In the genomic region with DNA sequence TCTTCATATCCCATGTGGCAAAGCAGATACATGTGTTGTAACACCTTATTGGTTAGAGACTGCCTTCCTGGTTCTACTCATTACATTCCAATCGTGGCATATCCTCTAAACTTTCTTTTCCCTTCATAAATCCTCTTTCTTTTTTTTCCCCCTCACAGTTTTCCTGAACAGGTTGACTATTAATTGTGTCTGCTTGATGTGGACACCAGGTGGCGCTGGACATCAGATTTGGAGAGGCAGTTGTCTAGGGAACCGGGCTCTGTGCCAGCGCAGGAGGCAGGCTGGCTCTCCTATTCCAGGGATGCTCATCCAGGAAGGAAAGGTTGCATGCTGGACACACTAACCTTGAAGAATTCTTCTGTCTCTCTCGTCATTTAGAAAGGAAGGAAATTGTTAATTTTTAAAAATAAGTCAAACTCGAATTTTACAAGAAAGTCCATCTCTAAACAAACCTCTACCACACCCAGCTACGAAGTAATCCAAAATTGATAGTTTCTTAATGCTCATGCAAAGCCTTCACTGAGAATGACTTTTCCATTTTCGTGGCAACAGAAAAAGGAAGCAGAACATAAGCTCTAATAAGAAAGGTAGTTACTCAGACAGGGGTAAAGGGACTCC, we compare ENCODE assay signal across 8 cellular contexts. TPM values are rescaled to one million over a fixed set of nuclear protein-coding genes. Genes with fewer than 3 reads are reported as not detected.
A peak's percentile ranks its signal among the peaks of the same experiment; 100 is the strongest.
DNase-seq lines count a peak whose midpoint lies in the region; ATAC-seq and TF ChIP-seq lines count a peak whose summit lies in the region.

No MANE protein-coding gene starts in this region.

- H3K36me3 Mint-ChIP-seq in activated T-helper 2 cell treated with anti-CD3 and anti-CD28 coated beads, Interferon-gamma antibody, Interleukin-2, Interleukin-4, amounts not matched to agents 10 μg/mL and 5 μg/mL and 100 μg/mL, durations not matched to agents 14 hours and 24 hours and 36 hours (ENCODE audit: low read depth), result no peaks in the 10 kb centered on the region

- intact Hi-C loops in activated T-helper 2 cell treated with anti-CD3 and anti-CD28 coated beads, Interferon-gamma antibody, Interleukin-2, Interleukin-4, amounts not matched to agents 10 μg/mL and 5 μg/mL and 100 μg/mL, durations not matched to agents 14 hours and 24 hours and 36 hours (cut with micrococcal nuclease), result loop anchor here (5.0 kb wide), 2 partner anchors 161 to 1151 kb away; no protein-coding TSS in a partner anchor

- H3K27ac ChIP-seq in foreskin keratinocyte (no peak overlapping the region), thoracic aorta (no peak overlapping the region)

- H3K27me3 ChIP-seq in foreskin keratinocyte, result peaks cover 20% of the 10 kb centered on the region
- no peaks in the 10 kb centered on the region for H3K27me3 ChIP-seq in thoracic aorta (replicated peaks; ENCODE audit: insufficient read depth)

- no peaks in the 10 kb centered on the region for H3K36me3 ChIP-seq in thoracic aorta

- no peaks in the 10 kb centered on the region for H3K4me1 ChIP-seq in foreskin keratinocyte
- H3K4me1 ChIP-seq in thoracic aorta (ENCODE audit: control insufficient read depth in 1 of 2, low read depth in 2 of 2), result no peaks in the 10 kb centered on the region

- H3K4me3 Mint-ChIP-seq in activated T-helper 2 cell treated with anti-CD3 and anti-CD28 coated beads, Interferon-gamma antibody, Interleukin-2, Interleukin-4, amounts not matched to agents 10 μg/mL and 5 μg/mL and 100 μg/mL, durations not matched to agents 14 hours and 24 hours and 36 hours (ENCODE audit: low read depth), result no peak overlapping the region

- peak; percentile 89 for TF ChIP-seq CTCF in foreskin keratinocyte (conservative IDR thresholded peaks at IDR 0.05)
- peak in 2 of 3 donors; percentile 20 to 63 for TF ChIP-seq CTCF in omental fat pad (IDR thresholded peaks at IDR 0.05)
- peak; percentile 69 for TF ChIP-seq CTCF in thoracic aorta (IDR thresholded peaks at IDR 0.05)

- H3K9me3 Mint-ChIP-seq in activated T-helper 2 cell treated with anti-CD3 and anti-CD28 coated beads, Interferon-gamma antibody, Interleukin-2, Interleukin-4, amounts not matched to agents 10 μg/mL and 5 μg/mL and 100 μg/mL, durations not matched to agents 14 hours and 24 hours and 36 hours, result no peaks in the 10 kb centered on the region

- no peaks in the 10 kb centered on the region for H3K4me1 Mint-ChIP-seq in activated T-helper 2 cell treated with anti-CD3 and anti-CD28 coated beads, Interferon-gamma antibody, Interleukin-2, Interleukin-4, amounts not matched to agents 10 μg/mL and 5 μg/mL and 100 μg/mL, durations not matched to agents 14 hours and 24 hours and 36 hours (ENCODE audit: low read depth)

- DNase-seq in EH (ENCODE audit: low read depth) (peak; percentile 83), LHCN-M2 (ENCODE audit: low read depth) (peak; percentile 69), RPMI7951 (ENCODE audit: low read depth) (peak; percentile 79), foreskin keratinocyte (peak; percentile 29 to 60), omental fat pad (ENCODE audit: low spot score) (peak; percentile 92), thoracic aorta (ENCODE audit: low spot score) (peak; percentile 44)
- peak; percentile 40 for DNase-seq in activated T-helper 2 cell treated with anti-CD3 and anti-CD28 coated beads, Interferon-gamma antibody, Interleukin-2, Interleukin-4, amounts not matched to agents 10 μg/mL and 5 μg/mL and 100 μg/mL, durations not matched to agents 14 hours and 24 hours and 36 hours (ENCODE audit: low spot score)

- ATAC-seq in GM21737 (IDR thresholded peaks at IDR 0.05; ENCODE audit: unreplicated experiment), result peak; percentile 92
- ATAC-seq in foreskin keratinocyte, result peak; percentile 87
- ATAC-seq in omental fat pad (ENCODE audit: low FRiP score), result no peak
- ATAC-seq in thoracic aorta (ENCODE audit: insufficient number of reproducible peaks, low FRiP score, low read depth), result peak; percentile 79

- no peak overlapping the region for H3K27ac Mint-ChIP-seq in activated T-helper 2 cell treated with anti-CD3 and anti-CD28 coated beads, Interferon-gamma antibody, Interleukin-2, Interleukin-4, amounts not matched to agents 10 μg/mL and 5 μg/mL and 100 μg/mL, durations not matched to agents 14 hours and 24 hours and 36 hours

- H3K9me3 ChIP-seq in thoracic aorta, result no peaks in the 10 kb centered on the region

- no peak overlapping the region for H3K4me3 ChIP-seq in thoracic aorta

- H3K27me3 Mint-ChIP-seq in activated T-helper 2 cell treated with anti-CD3 and anti-CD28 coated beads, Interferon-gamma antibody, Interleukin-2, Interleukin-4, amounts not matched to agents 10 μg/mL and 5 μg/mL and 100 μg/mL, durations not matched to agents 14 hours and 24 hours and 36 hours (ENCODE audit: low read depth), result peaks cover 15% of the 10 kb centered on the region

RNA-seq across cellular contexts. Expression of gene ASB17, which starts 59.4 kb away (rescaled TPM):
- total RNA-seq in LHCN-M2 (2014; rRNA removed) (not detected in 2 replicates), foreskin keratinocyte (not detected in 2 replicates), omental fat pad (not detected), thoracic aorta (not detected)
- not detected for polyA plus RNA-seq in LHCN-M2 (2012)
- not detected in 2 replicates for total RNA-seq in RPMI7951 (2014; rRNA removed; shearing (Covaris generic))
- total RNA-seq in activated T-helper 2 cell treated with anti-CD3 and anti-CD28 coated beads, Interferon-gamma antibody, Interleukin-2, Interleukin-4, amounts not matched to agents 10 μg/mL and 5 μg/mL and 100 μg/mL, durations not matched to agents 14 hours and 24 hours and 36 hours, result not detected in 2 replicates
- polyA plus RNA-seq in foreskin keratinocyte, result not detected in 2 replicates

Comparison
In these comparisons a context has a peak if more than half of its experiments do, and no peak if none do; other contexts are left out.
1. DNase-seq: peak in every context shown above with its lines; median percentile 92 in omental fat pad; 83 in EH; 79 in RPMI7951; 69 in LHCN-M2; 44 in foreskin keratinocyte; 44 in thoracic aorta; 40 in activated T-helper 2 cell treated with anti-CD3 and anti-CD28 coated beads, Interferon-gamma antibody, Interleukin-2, Interleukin-4, amounts not matched to agents 10 μg/mL and 5 μg/mL and 100 μg/mL, durations not matched to agents 14 hours and 24 hours and 36 hours.